ENCODE assay signal across 1 cellular context in genomic region chr4:105670684-105671083, GRCh38.
A peak's percentile ranks its signal among the peaks of the same experiment; 100 is the strongest.
TF ChIP-seq lines count a peak whose summit lies in the region.

No MANE protein-coding gene starts in this region.

TF ChIP-seq in HepG2, 621 proteins besides CTCF, POLR2A, EP300 and RAD21:
- TF ChIP-seq KLF15 (CRISPR knock-in tag; IDR thresholded peaks at IDR 0.05; ENCODE audit: borderline replicate concordance) (no peak), ATF5 (CRISPR knock-in tag; IDR thresholded peaks at IDR 0.05; ENCODE audit: low read depth) (no peak), TBL1XR1 (IDR thresholded peaks at IDR 0.05; ENCODE audit: borderline replicate concordance, low read length, partially characterized antibody) (no peak), HNF4G (IDR thresholded peaks at IDR 0.05; ENCODE audit: borderline replicate concordance, low read depth, low read length) (0 out of 2 replicates have a peak, but pooled peaks have one; percentile 28), HNF4G (CRISPR knock-in tag; IDR thresholded peaks at IDR 0.05; ENCODE audit: borderline replicate concordance, low read depth) (no peak), ZBTB25 (CRISPR knock-in tag; IDR thresholded peaks at IDR 0.05) (no peak), ZNF18 (CRISPR knock-in tag; IDR thresholded peaks at IDR 0.05; ENCODE audit: insufficient replicate concordance) (no peak), ZNF615 (CRISPR knock-in tag; IDR thresholded peaks at IDR 0.05; ENCODE audit: borderline replicate concordance) (no peak), CREB3 (CRISPR knock-in tag; IDR thresholded peaks at IDR 0.05) (no peak), ZNF549 (CRISPR knock-in tag; IDR thresholded peaks at IDR 0.05) (0 out of 2 replicates have a peak, but pooled peaks have one; percentile 50), HCFC1 (IDR thresholded peaks at IDR 0.05; ENCODE audit: low read depth, low read length) (no peak), HHEX (CRISPR knock-in tag; IDR thresholded peaks at IDR 0.05) (no peak), MTF1 (CRISPR knock-in tag; IDR thresholded peaks at IDR 0.05) (no peak), HNF4A (CRISPR knock-in tag; IDR thresholded peaks at IDR 0.05) (peak; percentile 49), AKNA (CRISPR knock-in tag; IDR thresholded peaks at IDR 0.05; ENCODE audit: borderline replicate concordance) (no peak), HOXA9 (CRISPR knock-in tag; IDR thresholded peaks at IDR 0.05; ENCODE audit: borderline replicate concordance) (no peak), ZKSCAN1 (IDR thresholded peaks at IDR 0.05; ENCODE audit: low read length) (no peak)
